31 cellular contexts compared by ENCODE assay signal in the genomic region with DNA sequence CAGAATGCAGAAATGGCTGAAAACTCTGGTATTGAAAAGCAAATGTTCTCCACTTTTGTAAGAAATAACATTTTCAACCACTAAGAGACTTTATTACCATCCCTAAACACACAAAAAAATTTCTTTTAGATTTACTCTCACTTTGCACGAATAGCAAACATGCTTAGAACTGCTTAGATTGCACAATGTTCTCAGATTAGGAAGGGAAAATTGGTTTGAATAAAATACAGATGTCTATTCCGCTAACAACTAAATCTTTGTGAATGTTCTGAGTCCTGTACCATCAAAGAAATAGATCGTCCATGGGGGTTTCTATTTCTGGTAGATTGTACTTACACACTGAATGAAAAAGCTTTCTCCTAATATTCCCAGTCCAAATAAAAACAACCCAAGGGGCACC.
"Had no signal": no experiment of that assay in that cellular context is flagged by ENCODE, and none has a peak within 500 bp of the region (broad histone marks: within the 10 kb centered on the region; RNA-seq: fewer than 3 reads in every experiment).

No MANE protein-coding gene starts in this region.

- ATAC-seq: activated CD8-positive, alpha-beta memory T cell treated with anti-CD3 and anti-CD28 coated beads, Interleukin-2, amount 10 ng/mL, durations not matched to agents 7 days and 5 days; activated T-cell treated with anti-CD3 and anti-CD28 coated beads, Interleukin-2, amount 50 U/mL, for 72 hours; activated T-helper 17 cell treated with anti-CD3 and anti-CD28 coated beads, Interleukin-2, amount 50 U/mL, for 72 hours; body of pancreas; Panc1 had no signal

- H3K4me3 ChIP-seq: adrenal gland, body of pancreas, breast epithelium, SJSA1 had no signal

- H3K4me1 Mint-ChIP-seq: activated B cell treated with CpG ODN at 0.5 μM for 24 hours; activated CD4-positive, alpha-beta memory T cell treated with anti-CD3 and anti-CD28 coated beads, Interleukin-2, amount 10 ng/mL, durations not matched to agents 7 days and 5 days; activated CD8-positive, alpha-beta memory T cell treated with anti-CD3 and anti-CD28 coated beads, Interleukin-2, amount 10 ng/mL, durations not matched to agents 7 days and 5 days; activated naive CD4-positive, alpha-beta T cell treated with anti-CD3 and anti-CD28 coated beads, Interleukin-2, amount 50 U/mL, for 24 hours; activated naive CD8-positive, alpha-beta T cell treated with anti-CD3 and anti-CD28 coated beads, Interleukin-2, amount 10 ng/mL, durations not matched to agents 7 days and 5 days; activated T-helper 17 cell treated with anti-CD3 and anti-CD28 coated beads, Interleukin-2, amount 50 U/mL, for 72 hours had no signal

- H3K27me3 Mint-ChIP-seq: activated B cell treated with CpG ODN at 0.5 μM for 24 hours; activated CD4-positive, alpha-beta memory T cell treated with anti-CD3 and anti-CD28 coated beads, Interleukin-2, amount 10 ng/mL, durations not matched to agents 7 days and 5 days; activated CD8-positive, alpha-beta memory T cell treated with anti-CD3 and anti-CD28 coated beads, Interleukin-2, amount 10 ng/mL, durations not matched to agents 7 days and 5 days; activated naive CD4-positive, alpha-beta T cell treated with anti-CD3 and anti-CD28 coated beads, Interleukin-2, amount 50 U/mL, for 24 hours; activated naive CD8-positive, alpha-beta T cell treated with anti-CD3 and anti-CD28 coated beads, Interleukin-2, amount 10 ng/mL, durations not matched to agents 7 days and 5 days; activated T-helper 17 cell treated with anti-CD3 and anti-CD28 coated beads, Interleukin-2, amount 50 U/mL, for 72 hours had no signal

- H3K4me3 Mint-ChIP-seq: activated B cell treated with CpG ODN at 0.5 μM for 24 hours; activated CD4-positive, alpha-beta memory T cell treated with anti-CD3 and anti-CD28 coated beads, Interleukin-2, amount 10 ng/mL, durations not matched to agents 7 days and 5 days; activated CD8-positive, alpha-beta memory T cell treated with anti-CD3 and anti-CD28 coated beads, Interleukin-2, amount 10 ng/mL, durations not matched to agents 7 days and 5 days; activated naive CD4-positive, alpha-beta T cell treated with anti-CD3 and anti-CD28 coated beads, Interleukin-2, amount 50 U/mL, for 24 hours; activated naive CD8-positive, alpha-beta T cell treated with anti-CD3 and anti-CD28 coated beads, Interleukin-2, amount 10 ng/mL, durations not matched to agents 7 days and 5 days; activated T-cell treated with anti-CD3 and anti-CD28 coated beads, Interleukin-2, amount 50 U/mL, for 72 hours; activated T-helper 17 cell treated with anti-CD3 and anti-CD28 coated beads, Interleukin-2, amount 50 U/mL, for 72 hours; T-helper 1 cell treated with Interleukin-12 subunit alpha and Interleukin-12 subunit beta and Interleukin-4 antibody, amounts not matched to agents 30 μg/mL and 1 μg/mL, for 36 hours; T-helper 2 cell treated with Interferon-gamma antibody and Interleukin-4, amounts not matched to agents 5 μg/mL and 100 μg/mL, for 36 hours had no signal

- DNase-seq: activated B cell treated with CpG ODN at 0.5 μM for 24 hours; activated CD4-positive, alpha-beta memory T cell treated with anti-CD3 and anti-CD28 coated beads, Interleukin-2, amount 10 ng/mL, durations not matched to agents 7 days and 5 days; activated CD4-positive, alpha-beta T cell treated with anti-CD3 and anti-CD28 coated beads for 4 hours; activated CD4-positive, alpha-beta T cell treated with anti-CD3 and anti-CD28 coated beads, Interleukin-2, amount 50 U/mL, for 1 hour; activated CD4-positive, CD25-positive, alpha-beta regulatory T cell treated with anti-CD3 and anti-CD28 coated beads, Interleukin-2, amount 50 U/mL, for 72 hours; activated CD8-positive, alpha-beta memory T cell treated with anti-CD3 and anti-CD28 coated beads for 24 hours; activated CD8-positive, alpha-beta memory T cell treated with anti-CD3 and anti-CD28 coated beads, Interleukin-2, amount 10 ng/mL, durations not matched to agents 7 days and 5 days; activated CD8-positive, alpha-beta memory T cell treated with anti-CD3 and anti-CD28 coated beads, Interleukin-2, amount 50 U/mL, for 48 hours; activated effector memory CD4-positive, alpha-beta T cell treated with anti-CD3 and anti-CD28 coated beads, Interleukin-2, amount 50 U/mL, for 16 hours; activated naive CD4-positive, alpha-beta T cell treated with Interleukin-2 at 50 U/mL for 16 hours; activated naive CD8-positive, alpha-beta T cell treated with anti-CD3 and anti-CD28 coated beads, Interleukin-2, amount 10 ng/mL, durations not matched to agents 7 days and 5 days; activated T-cell treated with anti-CD3 and anti-CD28 coated beads, Interleukin-2, amount 50 U/mL, for 72 hours; adrenal gland; body of pancreas; MM.1S; MV-4-11; NCI-H1092; NCI-H1436 treated with DMSO at 0.1 percent for 48 hours; NCI-H1694 treated with DMSO at 0.1 percent for 48 hours; NCI-H2029; NCI-H345; NCI-H524 treated with DMSO at 0.1 percent for 48 hours; SHP77 treated with DMSO at 0.1 percent for 48 hours; SK-N-SH had no signal

- H3K27ac Mint-ChIP-seq: activated B cell treated with CpG ODN at 0.5 μM for 24 hours; activated CD4-positive, alpha-beta memory T cell treated with anti-CD3 and anti-CD28 coated beads, Interleukin-2, amount 10 ng/mL, durations not matched to agents 7 days and 5 days; activated CD8-positive, alpha-beta memory T cell treated with anti-CD3 and anti-CD28 coated beads, Interleukin-2, amount 10 ng/mL, durations not matched to agents 7 days and 5 days; activated naive CD4-positive, alpha-beta T cell treated with anti-CD3 and anti-CD28 coated beads, Interleukin-2, amount 50 U/mL, for 24 hours; activated naive CD8-positive, alpha-beta T cell treated with anti-CD3 and anti-CD28 coated beads, Interleukin-2, amount 10 ng/mL, durations not matched to agents 7 days and 5 days; activated T-cell treated with anti-CD3 and anti-CD28 coated beads, Interleukin-2, amount 50 U/mL, for 72 hours; activated T-helper 17 cell treated with anti-CD3 and anti-CD28 coated beads, Interleukin-2, amount 50 U/mL, for 72 hours; T-helper 1 cell treated with Interleukin-12 subunit alpha and Interleukin-12 subunit beta and Interleukin-4 antibody, amounts not matched to agents 30 μg/mL and 1 μg/mL, for 36 hours; T-helper 2 cell treated with Interferon-gamma antibody and Interleukin-4, amounts not matched to agents 5 μg/mL and 100 μg/mL, for 36 hours had no signal

- H3K9me3 Mint-ChIP-seq: activated B cell treated with CpG ODN at 0.5 μM for 24 hours had no signal

- H3K36me3 Mint-ChIP-seq: activated CD8-positive, alpha-beta memory T cell treated with anti-CD3 and anti-CD28 coated beads, Interleukin-2, amount 10 ng/mL, durations not matched to agents 7 days and 5 days; activated naive CD8-positive, alpha-beta T cell treated with anti-CD3 and anti-CD28 coated beads, Interleukin-2, amount 10 ng/mL, durations not matched to agents 7 days and 5 days had no signal
